8 cellular contexts compared by ENCODE assay signal in the genomic region with DNA sequence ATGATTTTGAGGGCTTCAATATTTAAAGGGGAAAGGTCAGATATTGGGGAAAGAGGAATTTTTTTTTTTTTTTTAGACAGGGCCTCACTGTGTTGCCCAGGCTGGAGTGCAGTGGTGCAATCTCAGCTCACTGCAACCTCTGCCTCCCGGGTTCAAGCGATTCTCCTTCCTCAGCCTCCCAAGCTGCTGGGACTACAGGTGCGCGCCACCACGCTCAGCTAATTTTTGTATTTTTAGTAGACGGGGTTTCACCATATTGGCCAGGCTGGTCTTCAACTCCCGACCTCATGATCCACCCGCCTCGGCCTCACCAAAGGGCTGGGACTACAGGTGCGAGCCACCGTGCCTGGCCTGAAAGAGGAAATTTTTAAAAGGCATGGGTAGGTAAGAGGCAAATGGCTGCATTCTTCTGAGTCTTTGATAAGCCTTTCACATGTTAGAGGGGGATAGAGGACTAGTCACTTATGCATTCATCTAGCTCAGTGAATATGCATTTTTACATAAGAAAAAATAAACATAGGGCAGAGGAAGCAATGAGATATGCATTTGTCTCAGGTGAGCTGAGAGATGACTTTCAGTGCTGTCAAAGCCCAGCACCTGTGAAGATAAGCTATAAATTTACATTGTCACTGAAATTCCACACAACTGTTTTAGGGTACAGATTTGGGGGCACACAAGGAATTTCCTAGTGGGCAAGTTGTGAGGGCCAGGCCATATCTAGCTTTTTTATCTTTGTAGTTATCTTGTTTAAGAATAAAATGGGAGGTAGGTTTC. TPM values are rescaled to one million over a fixed set of nuclear protein-coding genes. Genes with fewer than 3 reads are reported as not detected.
A peak's percentile ranks its signal among the peaks of the same experiment; 100 is the strongest.
DNase-seq lines count a peak whose midpoint lies in the region; ATAC-seq and TF ChIP-seq lines count a peak whose summit lies in the region.

No MANE protein-coding gene starts in this region.

- no peak for TF ChIP-seq CTCF in AG10803 (conservative IDR thresholded peaks at IDR 0.05; ENCODE audit: low read length)
- TF ChIP-seq CTCF in LNCaP clone FGC (IDR thresholded peaks at IDR 0.05; ENCODE audit: control insufficient read depth, extremely low read depth, insufficient read depth) = no peak

- POLR2A ChIA-PET in naive thymus-derived CD8-positive, alpha-beta T cell (lab: Charles Lee) = interaction anchor here (0.6 to 2.4 kb wide), 16 partner anchors 7 to 164 kb away, joined by 3 to 59 read pairs (median 4); a partner anchor contains a TSS

- no peaks in the 10 kb centered on the region for H3K27me3 Mint-ChIP-seq in naive thymus-derived CD8-positive, alpha-beta T cell

- ATAC-seq in naive thymus-derived CD8-positive, alpha-beta T cell = no peak
- no peak for ATAC-seq in GM21528 (IDR thresholded peaks at IDR 0.05; ENCODE audit: low FRiP score, unreplicated experiment)

- peaks cover 6 to 40% (median 23%) of the 10 kb centered on the region in 4 donors for H3K4me1 Mint-ChIP-seq in naive thymus-derived CD8-positive, alpha-beta T cell

- H3K36me3 ChIP-seq in ectodermal cell (ENCODE audit: control insufficient read depth, insufficient read depth, low read length) = no peaks in the 10 kb centered on the region

- H3K27ac Mint-ChIP-seq in naive thymus-derived CD8-positive, alpha-beta T cell = peak overlapping the region; percentile 88 to 95 (median 91)

- no peaks in the 10 kb centered on the region for H3K27me3 ChIP-seq in ectodermal cell (ENCODE audit: control insufficient read depth, insufficient read depth, low read length, poor library complexity, severe bottlenecking)

- H3K36me3 Mint-ChIP-seq in naive thymus-derived CD8-positive, alpha-beta T cell = no peaks in the 10 kb centered on the region

- 91 to 94% methylated on average over 11 of the region's 11 CpGs for WGBS in ectodermal cell, 2 experiments

- H3K9me3 ChIP-seq in ectodermal cell (ENCODE audit: control insufficient read depth, low read length) = no peaks in the 10 kb centered on the region

- H3K4me3 ChIP-seq in AG10803 (ENCODE audit: low read length) (peak overlapping the region; percentile 81), LNCaP clone FGC (ENCODE audit: low read depth, low read length) (peak overlapping the region; percentile 89), ectodermal cell (ENCODE audit: insufficient read depth, low read depth, low read length) (peak overlapping the region; percentile 70)

- peak overlapping the region; percentile 86 to 96 (median 93) for H3K4me3 Mint-ChIP-seq in naive thymus-derived CD8-positive, alpha-beta T cell

- H3K27ac ChIP-seq in ectodermal cell (ENCODE audit: insufficient read depth, low read depth, low read length, poor library complexity, severe bottlenecking) = no peak overlapping the region

- H3K9me3 Mint-ChIP-seq in naive thymus-derived CD8-positive, alpha-beta T cell = no peaks in the 10 kb centered on the region

- DNase-seq in AG10803 (ENCODE audit: low read depth) = no peak
- DNase-seq in LNCaP clone FGC (ENCODE audit: low read depth) = no peak
- no peak for DNase-seq in naive thymus-derived CD8-positive, alpha-beta T cell
- DNase-seq in ureter (ENCODE audit: low spot score) = no peak
- no peak for DNase-seq in NCI-H2081 (lab: John Stamatoyannopoulos, UW)
- no peak for DNase-seq in SK-N-DZ (ENCODE audit: low spot score)

- no peaks in the 10 kb centered on the region for H3K4me1 ChIP-seq in ectodermal cell (ENCODE audit: control insufficient read depth, insufficient read depth, low read length)

RNA-seq across cellular contexts. Expression of a gene that starts 1.1 kb away (rescaled TPM):
- polyA plus RNA-seq in ectodermal cell (2013, experiment 1 of 4) = 8.4 TPM
- 7.1 TPM for polyA plus RNA-seq in ectodermal cell (2013, experiment 2 of 4)
- polyA plus RNA-seq in ectodermal cell (2013, experiment 3 of 4) = 5.4 TPM
- 8.5 TPM for polyA plus RNA-seq in ectodermal cell (2013, experiment 4 of 4)
- total RNA-seq in naive thymus-derived CD8-positive, alpha-beta T cell = 10 to 100 TPM; 35.2 to 39.7 TPM
- polyA plus RNA-seq in naive thymus-derived CD8-positive, alpha-beta T cell = 1 to 10 TPM; 4.5 to 9.6 (median 9.3) TPM
- total RNA-seq in ureter = 29.7 TPM
- 5.6 and 8.2 TPM in 2 replicates for polyA plus RNA-seq in SK-N-DZ (2014; cell fraction: cytosol; rRNA removed)
- 34.9 and 44.3 TPM in 2 replicates for polyA plus RNA-seq in SK-N-DZ (2014; cell fraction: nucleus; rRNA removed)

RNA-seq across cellular contexts. Expression of a gene that starts 14.4 kb away (rescaled TPM):
- 25.5 TPM for polyA plus RNA-seq in ectodermal cell (2013, experiment 1 of 4)
- 25.9 TPM for polyA plus RNA-seq in ectodermal cell (2013, experiment 2 of 4)
- 19.5 TPM for polyA plus RNA-seq in ectodermal cell (2013, experiment 3 of 4)
- 20.4 TPM for polyA plus RNA-seq in ectodermal cell (2013, experiment 4 of 4)
- total RNA-seq in naive thymus-derived CD8-positive, alpha-beta T cell = 10 to 100 TPM; 30.5 to 31.9 TPM
- polyA plus RNA-seq in naive thymus-derived CD8-positive, alpha-beta T cell = 10 to 100 TPM; 14.6 to 23.4 (median 16.5) TPM
- total RNA-seq in ureter = 28.9 TPM
- polyA plus RNA-seq in SK-N-DZ (2014; cell fraction: cytosol; rRNA removed) = 31.8 and 44.0 TPM in 2 replicates
- 12.1 and 15.1 TPM in 2 replicates for polyA plus RNA-seq in SK-N-DZ (2014; cell fraction: nucleus; rRNA removed)
